8 cellular contexts compared by ENCODE assay signal in genomic region chr12:14769837-14770494, GRCh38. TPM values are rescaled to one million over a fixed set of nuclear protein-coding genes. Genes with fewer than 3 reads are reported as not detected.
DNase-seq lines count a peak whose midpoint lies in the region; ATAC-seq and TF ChIP-seq lines count a peak whose summit lies in the region.

No MANE protein-coding gene starts in this region.

- H3F3A ChIP-seq in neural progenitor cell (ENCODE audit: low read depth), result peaks cover 58% of the 10 kb centered on the region

- H2BK15ac ChIP-seq in IMR-90 (ENCODE audit: low read depth, low read length), result no peak overlapping the region

- peak; percentile 36; the same call in 1 of the 2 replicates for TF ChIP-seq RAD21 in IMR-90 (IDR thresholded peaks at IDR 0.05; ENCODE audit: low read length)

- peak overlapping the region; percentile 84 for H3K14ac ChIP-seq in IMR-90 (replicated peaks; ENCODE audit: low read depth, low read length)

- H3K36me3 ChIP-seq in IMR-90 (ENCODE audit: control insufficient read depth, insufficient read depth, low read length) (no peaks in the 10 kb centered on the region), Panc1 (ENCODE audit: control insufficient read depth, insufficient read depth, low read length) (no peaks in the 10 kb centered on the region; the same call in 1 of the 2 replicates), neural progenitor cell (no peaks in the 10 kb centered on the region)

- H2BK20ac ChIP-seq in IMR-90 (ENCODE audit: low read depth, low read length), result no peak overlapping the region

- no peaks in the 10 kb centered on the region for H3K9me1 ChIP-seq in IMR-90 (ENCODE audit: insufficient read depth, low read length)

- H3K9ac ChIP-seq in IMR-90 (ENCODE audit: low read depth, low read length) (peak overlapping the region; percentile 76), neural progenitor cell (peak overlapping the region; percentile 58)

- H3K4me1 Mint-ChIP-seq in neural progenitor cell, result peaks cover 23% of the 10 kb centered on the region

- intact Hi-C loops in IMR-90 (cut with micrococcal nuclease) (loop anchor here (10.0 kb wide), 1 partner anchor 1575 kb away; the partner anchor contains the start of gene MGST1), Panc1 (cut with micrococcal nuclease; ENCODE audit: unreplicated experiment) (no loop called here)

- H3K4me1 ChIP-seq in IMR-90 (ENCODE audit: control insufficient read depth, insufficient read depth, low read length) (no peaks in the 10 kb centered on the region), Panc1 (ENCODE audit: control insufficient read depth, insufficient read depth, low read length) (no peaks in the 10 kb centered on the region), neural progenitor cell (peaks cover 8% of the 10 kb centered on the region)

- peaks cover 31% of the 10 kb centered on the region for H3K79me2 ChIP-seq in neural progenitor cell (ENCODE audit: low read depth)

- peaks cover 7% of the 10 kb centered on the region for H3K9me3 Mint-ChIP-seq in neural progenitor cell

- H2AFZ ChIP-seq in IMR-90 (replicated peaks; ENCODE audit: low read length, poor library complexity) (peak overlapping the region; percentile 92), neural progenitor cell (replicated peaks) (peak overlapping the region; percentile 64)

- TF ChIP-seq CTCF in IMR-90 (conservative IDR thresholded peaks at IDR 0.05; ENCODE audit: low read depth, low read length), result peak; percentile 63
- TF ChIP-seq CTCF in Panc1 (IDR thresholded peaks at IDR 0.05), result peak; percentile 81
- peak; percentile 78 for TF ChIP-seq CTCF in fibroblast of villous mesenchyme (IDR thresholded peaks at IDR 0.05; ENCODE audit: insufficient read depth, low read depth, low read length)
- TF ChIP-seq CTCF in neural progenitor cell (IDR thresholded peaks at IDR 0.05), result peak; percentile 62

- peak overlapping the region; percentile 64 for H3K56ac ChIP-seq in IMR-90 (ENCODE audit: extremely low read depth, insufficient read depth, low read length)

- H3K27me3 ChIP-seq in IMR-90 (ENCODE audit: control insufficient read depth, insufficient read depth, low read length) (no peaks in the 10 kb centered on the region), Panc1 (ENCODE audit: control insufficient read depth, insufficient read depth, low read length) (no peaks in the 10 kb centered on the region), neural progenitor cell (peaks cover 9% of the 10 kb centered on the region)

- TF ChIP-seq POLR2A in IMR-90 (IDR thresholded peaks at IDR 0.05; ENCODE audit: low read depth, low read length), result peak; percentile 63; the same call in 1 of the 2 replicates

- peak overlapping the region; percentile 17; the same call in 1 of the 2 replicates for H2BK120ac ChIP-seq in IMR-90 (ENCODE audit: low read depth, low read length)

- in situ Hi-C loops in IMR-90 (cut with MboI; ENCODE audit: low sequenced_read_pairs) (loop anchor here (5.0 kb wide), 1 partner anchor 513 kb away; no protein-coding TSS in a partner anchor), Panc1 (cut with HindIII; ENCODE audit: low pct_unique_long_range_greater_than_20kb, low sequenced_read_pairs) (no loop called here)

- WGBS in IMR-90 (ENCODE audit: extremely low coverage in 2 of 2, insufficient read length in 1 of 2), 2 experiments, result 0% methylated on average over 24 of the region's 45 CpGs; no CpG with 5 or more reads in 1 of the 2 experiments

- peak; percentile 77 for DNase-seq in DMS79 treated with DMSO at 0.1 percent for 48 hours (lab: John Stamatoyannopoulos, UW)
- peak; percentile 68 for DNase-seq in IMR-90
- DNase-seq in Panc1 (ENCODE audit: low read depth, low spot score), result no peak
- DNase-seq in activated T-helper 9 cell treated with anti-CD3 and anti-CD28 coated beads, Interleukin-2, amount 50 U/mL, for 16 hours (ENCODE audit: low read depth), result peak; percentile 82
- DNase-seq in fibroblast of villous mesenchyme (ENCODE audit: low read depth), result peak; percentile 77
- peak; percentile 90 for DNase-seq in neural progenitor cell (ENCODE audit: low spot score)
- DNase-seq in stromal cell of bone marrow (ENCODE audit: low read depth), result peak; percentile 41

- H3K4me3 Mint-ChIP-seq in neural progenitor cell, result peak overlapping the region; percentile 95

- H3K9me3 ChIP-seq in IMR-90 (ENCODE audit: control insufficient read depth, insufficient read depth, low read length) (no peaks in the 10 kb centered on the region; the same call in 1 of the 2 replicates), Panc1 (ENCODE audit: control insufficient read depth, insufficient read depth, low read depth, low read length) (no peaks in the 10 kb centered on the region), neural progenitor cell (ENCODE audit: low read depth) (no peaks in the 10 kb centered on the region)

- POLR2A ChIA-PET in IMR-90 (lab: Charles Lee; ENCODE audit: unreplicated experiment) (interaction anchor here (1.1 kb wide), 1 partner anchor 138 kb away, joined by 3 read pairs; no protein-coding TSS in a partner anchor), Panc1 (lab: Charles Lee) (interaction anchor here (0.6 kb wide), 1 partner anchor 1028 kb away, joined by 3 read pairs; no protein-coding TSS in a partner anchor)

- H3K4me3 ChIP-seq in IMR-90 (ENCODE audit: insufficient read depth, low read depth, low read length) (peak overlapping the region; percentile 62), Panc1 (ENCODE audit: low read depth in 2 of 2, low read length in 2 of 2) (peak overlapping the region; percentile 89 to 95), fibroblast of villous mesenchyme (ENCODE audit: low read depth, low read length) (peak overlapping the region; percentile 98), neural progenitor cell (peak overlapping the region; percentile 76)

- peaks cover 30% of the 10 kb centered on the region for H3K27me3 Mint-ChIP-seq in neural progenitor cell (ENCODE audit: insufficient read depth, low read depth)

- peak overlapping the region; percentile 41; the same call in 1 of the 2 replicates for H2AK5ac ChIP-seq in IMR-90 (ENCODE audit: low read depth, low read length)

- H4K20me1 ChIP-seq in IMR-90 (ENCODE audit: insufficient read depth, low read length) (no peaks in the 10 kb centered on the region; the same call in 1 of the 2 replicates), neural progenitor cell (ENCODE audit: low read depth) (peaks cover 19% of the 10 kb centered on the region)

- peaks cover 15% of the 10 kb centered on the region for H3K36me3 Mint-ChIP-seq in neural progenitor cell

- BruUV-seq in IMR-90 (replicated peaks; lab: Mats Ljungman, UMichigan) (no TSS peak), Panc1 (replicated peaks; lab: Mats Ljungman, UMichigan) (no TSS peak)

- H2BK5ac ChIP-seq in IMR-90 (ENCODE audit: low read depth, low read length, poor library complexity, severe bottlenecking), result peak overlapping the region; percentile 61

- peak overlapping the region; percentile 79 to 82 for H4K8ac ChIP-seq in IMR-90 (ENCODE audit: low read depth in 2 of 2, low read length in 2 of 2)

- peak overlapping the region; percentile 70 for H3K18ac ChIP-seq in IMR-90 (ENCODE audit: low read depth, low read length)

- H3K27ac ChIP-seq in IMR-90 (ENCODE audit: insufficient read depth, low read length) (peak overlapping the region; percentile 76), Panc1 (ENCODE audit: low read length) (peak overlapping the region; percentile 97), neural progenitor cell (peak overlapping the region; percentile 49)

- H2AK9ac ChIP-seq in IMR-90 (replicated peaks; ENCODE audit: low read depth, low read length, poor library complexity), result peak overlapping the region; percentile 91

- peak overlapping the region; percentile 84 for H3K23ac ChIP-seq in IMR-90 (ENCODE audit: low read depth, low read length)

- H4K91ac ChIP-seq in IMR-90 (ENCODE audit: insufficient read depth, low read depth, low read length), result peak overlapping the region; percentile 79

- dilution Hi-C loops in IMR-90 (cut with HindIII; ENCODE audit: low sequenced_read_pairs, unreplicated experiment), result no loop called here

- peak overlapping the region; percentile 26 for H4K5ac ChIP-seq in IMR-90 (ENCODE audit: low read depth, low read length)

- peaks cover 0 to 36% of the 10 kb centered on the region in 2 experiments; a peak in 3 of 4 replicates for H3K79me1 ChIP-seq in IMR-90 (ENCODE audit: low read depth in 1 of 2, low read length in 2 of 2)

- H3K4me2 ChIP-seq in IMR-90 (ENCODE audit: low read depth, low read length), result peak overlapping the region; percentile 87
- peak overlapping the region; percentile 87 for H3K4me2 ChIP-seq in neural progenitor cell

- peak overlapping the region; percentile 19 for H3K27ac Mint-ChIP-seq in neural progenitor cell

- ATAC-seq in GM21529 (IDR thresholded peaks at IDR 0.05; ENCODE audit: unreplicated experiment) (peak; percentile 45), IMR-90 (ENCODE audit: low read depth) (peak; percentile 42), Panc1 (peak; percentile 54)

- CTCF ChIA-PET in IMR-90 (lab: Yijun Ruan, JAX), result interaction anchor here (0.6 kb wide), 2 partner anchors 19 to 255 kb away, joined by 3 read pairs; no protein-coding TSS in a partner anchor
- CTCF ChIA-PET in Panc1 (lab: Charles Lee), result interaction anchor here (0.7 to 1.0 kb wide), 2 partner anchors 21 to 46 kb away, joined by 3 read pairs; no protein-coding TSS in a partner anchor

- peak overlapping the region; percentile 86 for H3K4ac ChIP-seq in IMR-90 (ENCODE audit: low read depth, low read length)

RNA-seq across cellular contexts. Expression of gene WBP11, which starts 33.3 kb away (rescaled TPM):
- total RNA-seq in IMR-90 (2012; rRNA removed), result 2.5 and 3.9 TPM in 2 replicates
- 18.1 and 18.3 TPM in 2 replicates for polyA plus RNA-seq in IMR-90 (2012; rRNA removed)
- 5.3 and 7.4 TPM in 2 replicates for polyA plus RNA-seq in IMR-90 (2012; cell fraction: cytosol; rRNA removed)
- polyA plus RNA-seq in IMR-90 (2012; cell fraction: nucleus; rRNA removed; ENCODE audit: low replicate concordance), result 9.1 and 17.6 TPM in 2 replicates
- 47.3 TPM for total RNA-seq in Panc1 (2021; ENCODE audit: unreplicated experiment)
- 25.4 TPM for polyA plus RNA-seq in Panc1 (2012; ENCODE audit: insufficient read length)
- total RNA-seq in fibroblast of villous mesenchyme, result 11.0 and 15.5 TPM in 2 replicates
- 41.6 and 53.5 TPM in 2 replicates for total RNA-seq in neural progenitor cell (ENCODE audit: low replicate concordance)

RNA-seq across cellular contexts. Expression of gene C12orf60, which starts 33.5 kb away (rescaled TPM):
- total RNA-seq in IMR-90 (2012; rRNA removed), result 1.1 TPM in 2 replicates
- polyA plus RNA-seq in IMR-90 (2012; rRNA removed), result 0.57 and 1.1 TPM in 2 replicates
- polyA plus RNA-seq in IMR-90 (2012; cell fraction: cytosol; rRNA removed), result 0.29 and 0.74 TPM in 2 replicates
- 0.62 and 1.1 TPM in 2 replicates for polyA plus RNA-seq in IMR-90 (2012; cell fraction: nucleus; rRNA removed; ENCODE audit: low replicate concordance)
- 0.54 TPM for total RNA-seq in Panc1 (2021; ENCODE audit: unreplicated experiment)
- polyA plus RNA-seq in Panc1 (2012; ENCODE audit: insufficient read length), result 0.57 TPM
- 0.32 and 0.86 TPM in 2 replicates for total RNA-seq in fibroblast of villous mesenchyme
- total RNA-seq in neural progenitor cell (ENCODE audit: low replicate concordance), result 5.4 and 7.0 TPM in 2 replicates

RNA-seq across cellular contexts. Expression of gene SMCO3, which starts 44.0 kb away (rescaled TPM):
- total RNA-seq in IMR-90 (2012; rRNA removed) (under 0.01 TPM in 2 replicates), Panc1 (2021; ENCODE audit: unreplicated experiment) (not detected), fibroblast of villous mesenchyme (under 0.01 and 0.32 TPM in 2 replicates), neural progenitor cell (ENCODE audit: low replicate concordance) (not detected in 2 replicates)
- polyA plus RNA-seq in IMR-90 (2012; rRNA removed), result 0.07 TPM in 1 of 2 replicates, not detected in the other
- not detected in 2 replicates for polyA plus RNA-seq in IMR-90 (2012; cell fraction: cytosol; rRNA removed)
- polyA plus RNA-seq in IMR-90 (2012; cell fraction: nucleus; rRNA removed; ENCODE audit: low replicate concordance), result not detected in 2 replicates
- polyA plus RNA-seq in Panc1 (2012; ENCODE audit: insufficient read length), result not detected
